25 cellular contexts compared by ENCODE assay signal in the genomic region with DNA sequence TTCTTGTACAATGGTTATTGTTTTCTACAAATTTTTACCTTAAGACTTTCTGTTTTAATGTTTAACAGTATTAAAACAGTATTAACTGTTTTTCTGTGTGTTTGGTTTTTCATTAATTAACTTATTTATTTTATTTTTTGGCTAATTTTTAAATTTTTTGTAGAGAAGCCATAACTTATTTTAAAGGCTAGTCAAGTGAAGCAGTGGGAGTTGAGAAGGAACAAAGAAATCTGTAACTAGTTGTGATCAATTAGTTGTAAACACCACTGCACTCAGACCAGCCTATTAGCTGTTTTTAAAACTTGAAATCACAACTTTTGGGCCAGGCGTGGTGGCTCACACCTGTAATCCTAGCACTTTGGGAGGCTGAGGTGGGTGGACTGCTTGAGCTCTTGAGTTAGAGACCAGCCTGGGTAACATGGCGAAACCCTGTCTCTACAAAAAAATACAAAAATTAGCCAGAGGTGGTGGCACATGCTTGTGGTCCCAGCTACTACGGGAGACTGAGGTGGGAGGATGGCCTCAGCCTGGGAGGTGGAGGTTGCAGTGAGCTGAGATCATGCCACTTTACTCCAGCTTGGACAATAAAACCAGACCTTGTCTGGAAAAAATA. TPM values are rescaled to one million over a fixed set of nuclear protein-coding genes. Genes with fewer than 3 reads are reported as not detected.
DNase-seq lines count a peak whose midpoint lies in the region; ATAC-seq, FAIRE-seq and TF ChIP-seq lines count a peak whose summit lies in the region.
"Had no signal": no experiment of that assay in that cellular context is flagged by ENCODE, and none has a peak within 500 bp of the region (broad histone marks: within the 10 kb centered on the region; RNA-seq: fewer than 3 reads in every experiment).

No MANE protein-coding gene starts in this region.

- H3K4me2 ChIP-seq in A549: peak overlapping the region; percentile 45; the same call in 2 of the 3 replicates
- peak overlapping the region; percentile 60 for H3K4me2 ChIP-seq in HepG2 (ENCODE audit: low read depth, low read length)
- H3K4me2 ChIP-seq: BLaER1 had no signal

- no peak for TF ChIP-seq EP300 in A549 (IDR thresholded peaks at IDR 0.05)
- TF ChIP-seq EP300 in HepG2 (IDR thresholded peaks at IDR 0.05; ENCODE audit: low read depth in 2 of 2, low read length in 2 of 2): no peak
- TF ChIP-seq EP300 in HepG2 (CRISPR knock-in tag; IDR thresholded peaks at IDR 0.05; ENCODE audit: borderline replicate concordance): no peak

- peaks cover 6% of the 10 kb centered on the region; the same call in 1 of the 3 replicates for H3K9me3 ChIP-seq in A549
- H3K9me3 ChIP-seq in HepG2 (ENCODE audit: low read length): no peaks in the 10 kb centered on the region
- no peaks in the 10 kb centered on the region for H3K9me3 ChIP-seq in right lobe of liver
- no peaks in the 10 kb centered on the region for H3K9me3 ChIP-seq in thyroid gland
- H3K9me3 ChIP-seq: BE2C, BLaER1 had no signal

- H3K4me1 ChIP-seq in A549 (peaks cover 32% of the 10 kb centered on the region), HepG2 (ENCODE audit: insufficient read depth, low read length) (peaks cover 97% of the 10 kb centered on the region), right lobe of liver (peaks cover 0 to 49% (median 25%) of the 10 kb centered on the region in 4 donors), thyroid gland (peaks cover 37 to 44% of the 10 kb centered on the region in 2 donors)
- H3K4me1 ChIP-seq: BE2C had no signal

- intact Hi-C loops in HepG2 (cut with micrococcal nuclease; ENCODE audit: unreplicated experiment) (loop anchor here (1.0 kb wide), 3 partner anchors 8 to 50 kb away; no protein-coding TSS in a partner anchor), right lobe of liver (cut with DNase I) (no loop called here), thyroid gland (cut with DNase I) (no loop called here)

- in situ Hi-C loops in HepG2 (cut with HindIII; ENCODE audit: extremely low pct_ligation_motif_present, low pct_unique_long_range_greater_than_20kb): no loop called here

- 95% methylated on average over 3 of the region's 3 CpGs for WGBS in A549 (ENCODE audit: missing lambda C conversion rate)
- WGBS in HepG2 (ENCODE audit: low lambda C conversion rate): 94% methylated on average over 3 of the region's 3 CpGs
- 96% methylated on average over 3 of the region's 3 CpGs for WGBS in right lobe of liver (ENCODE audit: insufficient coverage, low coverage, low lambda C conversion rate, missing lambda C conversion rate)
- 97 to 100% methylated on average over 3 of the region's 3 CpGs for WGBS in thyroid gland, 2 donors

- H3K9ac ChIP-seq in HepG2 (ENCODE audit: insufficient read depth, low read depth, low read length): peak overlapping the region; percentile 67
- H3K9ac ChIP-seq: BLaER1 had no signal

- no peaks in the 10 kb centered on the region for H3K79me2 ChIP-seq in HepG2 (ENCODE audit: insufficient read depth, low read length)

- ATAC-seq in A549 (no peak), HepG2 (no peak), right lobe of liver (no peak)
- ATAC-seq: GM12878 had no signal

- BruUV-seq in HepG2 (replicated peaks; lab: Mats Ljungman, UMichigan): TSS peak; percentile 100

- no peak overlapping the region for H2AFZ ChIP-seq in HepG2 (ENCODE audit: low read length)

- H3K27ac ChIP-seq in A549 (0 out of 6 replicates have a peak overlapping the region, but pooled peaks of 1 of the 2 experiments have one; percentile 8), HepG2 (ENCODE audit: extremely low read length, insufficient read depth, low read length) (peak overlapping the region; percentile 89), right lobe of liver (peak overlapping the region; percentile 14 to 89 (median 71)), thyroid gland (peak overlapping the region; percentile 28 to 96 (median 45))
- H3K27ac ChIP-seq: BLaER1 had no signal

- H3K36me3 ChIP-seq in HepG2 (replicated peaks in 1 of 2; ENCODE audit: control insufficient read depth in 1 of 2, insufficient read depth in 2 of 2, low read length in 2 of 2) (no peaks in the 10 kb centered on the region), right lobe of liver (no peaks in the 10 kb centered on the region), thyroid gland (no peaks in the 10 kb centered on the region)
- H3K36me3 ChIP-seq: BE2C, BLaER1 had no signal

- CTCF ChIA-PET in A549 (lab: Yijun Ruan, JAX): interaction anchor here (0.6 to 2.0 kb wide), 3 partner anchors 7 to 76 kb away, joined by 5 to 7 read pairs (median 5); a partner anchor contains a TSS
- CTCF ChIA-PET in HepG2 (lab: Yijun Ruan, JAX; ENCODE audit: low intra/inter-chr PET ratio, low total read pairs): no interaction called here

- TF ChIP-seq CTCF in A549 (IDR thresholded peaks at IDR 0.05) (no peak), HepG2 (CRISPR knock-in tag; IDR thresholded peaks at IDR 0.05) (no peak), right lobe of liver (IDR thresholded peaks at IDR 0.05) (no peak), thyroid gland (IDR thresholded peaks at IDR 0.05) (no peak)

- DNase-seq in A549 (ENCODE audit: low read depth in 1 of 2, low spot score in 1 of 2) (no peak), HepG2 (ENCODE audit: low spot score) (no peak), right lobe of liver (no peak), thyroid gland (no peak), SIG-M5 (lab: John Stamatoyannopoulos, UW) (no peak), ureter (ENCODE audit: low spot score) (no peak), pons (ENCODE audit: low spot score) (no peak), NCI-H1417 treated with DMSO at 0.1 percent for 48 hours (lab: John Stamatoyannopoulos, UW) (no peak)
- DNase-seq: ACHN; BE2C; C1 segment of cervical spinal cord; CD4-positive, alpha-beta memory T cell; CD4-positive, CD25-positive, alpha-beta regulatory T cell; CD8-positive, alpha-beta memory T cell; COR-L47; DMS 273 treated with DMSO at 0.1 percent for 48 hours; DMS153; DMS79; DND-41; EL; GDM1 had no signal

- H4K20me1 ChIP-seq in HepG2 (ENCODE audit: insufficient read depth, low read length): no peaks in the 10 kb centered on the region
- H4K20me1 ChIP-seq: BLaER1 had no signal

- TF ChIP-seq POLR2A in A549 (IDR thresholded peaks at IDR 0.05; ENCODE audit: low read length): no peak
- TF ChIP-seq POLR2A in HepG2 (IDR thresholded peaks at IDR 0.05; ENCODE audit: insufficient read depth in 1 of 2, low read depth in 2 of 2, low read length in 2 of 2): no peak
- no peak for TF ChIP-seq POLR2A in right lobe of liver (IDR thresholded peaks at IDR 0.05)
- TF ChIP-seq POLR2A in thyroid gland (IDR thresholded peaks at IDR 0.05): no peak

- H3K4me3 ChIP-seq in A549 (no peak overlapping the region), HepG2 (replicated peaks in 1 of 3; ENCODE audit: insufficient read depth in 1 of 3, low read depth in 2 of 3, low read length in 3 of 3) (peak overlapping the region in 2 of 3 experiments; percentile 2 to 14; a peak in 3 of 6 replicates), right lobe of liver (no peak overlapping the region), thyroid gland (replicated peaks in 1 of 3) (no peak overlapping the region)
- H3K4me3 ChIP-seq: BLaER1, GM12878 had no signal

- TF ChIP-seq RAD21 in A549 (conservative IDR thresholded peaks at IDR 0.05 in 1 of 2, IDR thresholded peaks at IDR 0.05 in 1 of 2) (no peak), HepG2 (CRISPR knock-in tag; IDR thresholded peaks at IDR 0.05) (0 out of 2 replicates have a peak, but pooled peaks have one; percentile 9)

- FAIRE-seq in A549 (lab: Jason Lieb, UNC) (no peak), HepG2 (lab: Jason Lieb, UNC) (no peak)
- FAIRE-seq: GM12878, GM12892, GM18507 had no signal

- H3K27me3 ChIP-seq in HepG2 (ENCODE audit: control insufficient read depth in 1 of 2, insufficient read depth in 2 of 2, low read length in 2 of 2) (no peaks in the 10 kb centered on the region; a peak in 1 of 5 replicates), right lobe of liver (no peaks in the 10 kb centered on the region), thyroid gland (no peaks in the 10 kb centered on the region)
- H3K27me3 ChIP-seq: BE2C, BLaER1 had no signal

- POLR2A ChIA-PET in A549 (lab: Yijun Ruan, JAX): no interaction called here
- POLR2A ChIA-PET in HepG2 (lab: Yijun Ruan, JAX): interaction anchor here (0.7 to 14.8 kb wide), 18 partner anchors 10 to 499 kb away, joined by 3 to 323 read pairs (median 6); a partner anchor contains a TSS

RNA-seq across cellular contexts. Expression of a gene that starts 50.9 kb away (rescaled TPM):
- polyA plus RNA-seq in A549 (2011; rRNA removed): 149 and 154 TPM in 2 replicates
- 29.0 and 29.7 TPM in 2 replicates for polyA plus RNA-seq in A549 (2012; cell fraction: cytosol; rRNA removed)
- 42.1 and 64.3 TPM in 2 replicates for polyA plus RNA-seq in A549 (2012; cell fraction: nucleus; rRNA removed)
- polyA plus RNA-seq in A549 (2017; fragmentation: RNase III; extraction: RNeasy Plus Mini Kit Qiagen cat#74134 plus additional on column Dnase treatment): 58.8 to 60.9 TPM (median 60.7 TPM) in 3 replicates
- 319 and 375 TPM in 2 replicates for polyA minus RNA-seq in A549 (2011; rRNA and poly(A)+ RNA removed)
- 560 and 761 TPM in 2 replicates for total RNA-seq in HepG2 (2016; rRNA removed; fragmentation: Illumina TruSeq; extraction: Trizol)
- total RNA-seq in HepG2 (2016; cell fraction: cytosol; rRNA removed; fragmentation: Illumina TruSeq; extraction: Trizol; ENCODE audit: low read depth): 152 and 185 TPM in 2 replicates
- total RNA-seq in HepG2 (2016; cell fraction: insoluble cytoplasmic fraction; rRNA removed; fragmentation: Illumina TruSeq; extraction: Trizol): 547 and 739 TPM in 2 replicates
- 193 and 217 TPM in 2 replicates for total RNA-seq in HepG2 (2016; cell fraction: membrane; rRNA removed; fragmentation: Illumina TruSeq; extraction: Trizol)
- 529 and 592 TPM in 2 replicates for total RNA-seq in HepG2 (2016; cell fraction: nucleus; rRNA removed; fragmentation: Illumina TruSeq; extraction: Trizol)
- polyA plus RNA-seq in HepG2 (2011; rRNA removed): 251 and 312 TPM in 2 replicates
- polyA plus RNA-seq in HepG2 (2011; cell fraction: cytosol; rRNA removed): 136 and 176 TPM in 2 replicates
- polyA plus RNA-seq in HepG2 (2011; cell fraction: nucleus; rRNA removed): 261 and 311 TPM in 2 replicates
- 201 and 210 TPM in 2 replicates for polyA plus RNA-seq in HepG2 (2012)
- 18.3 and 18.5 TPM in 2 replicates for polyA plus RNA-seq in HepG2 (2016; cell fraction: cytosol; fragmentation: Illumina TruSeq; extraction: Trizol; ENCODE audit: low read depth)
- 345 and 361 TPM in 2 replicates for polyA plus RNA-seq in HepG2 (2016; cell fraction: insoluble cytoplasmic fraction; fragmentation: Illumina TruSeq; extraction: Trizol; ENCODE audit: low read depth)
- 42.8 and 42.9 TPM in 2 replicates for polyA plus RNA-seq in HepG2 (2016; cell fraction: membrane; fragmentation: Illumina TruSeq; extraction: Trizol; ENCODE audit: low read depth)
- 433 and 489 TPM in 2 replicates for polyA plus RNA-seq in HepG2 (2016; cell fraction: nucleus; fragmentation: Illumina TruSeq; extraction: Trizol; ENCODE audit: insufficient read depth, low read depth)
- 372 and 1,089 TPM in 2 replicates for polyA minus RNA-seq in HepG2 (2011; rRNA and poly(A)+ RNA removed; ENCODE audit: low replicate concordance)
- polyA minus RNA-seq in HepG2 (2011; cell fraction: cytosol; rRNA and poly(A)+ RNA removed): 426 and 459 TPM in 2 replicates
- polyA minus RNA-seq in HepG2 (2011; cell fraction: nucleus; rRNA and poly(A)+ RNA removed): 772 and 919 TPM in 2 replicates
- total RNA-seq in right lobe of liver: 100 to 1,000 TPM in 5 of 6 experiments, 10 to 100 TPM in 1; 77.2 to 167 (median 119) TPM
- total RNA-seq in thyroid gland: 100 to 1,000 TPM; 252 to 382 (median 289) TPM
- 212 TPM for total RNA-seq in ureter

Comparison
In these comparisons a context has a peak if more than half of its experiments do, and no peak if none do; other contexts are left out.
1. H3K4me3 ChIP-seq: peak in HepG2 (2 of 3); none in A549 (single experiment), right lobe of liver (0 of 3) and thyroid gland (0 of 3).